In the genomic region with DNA sequence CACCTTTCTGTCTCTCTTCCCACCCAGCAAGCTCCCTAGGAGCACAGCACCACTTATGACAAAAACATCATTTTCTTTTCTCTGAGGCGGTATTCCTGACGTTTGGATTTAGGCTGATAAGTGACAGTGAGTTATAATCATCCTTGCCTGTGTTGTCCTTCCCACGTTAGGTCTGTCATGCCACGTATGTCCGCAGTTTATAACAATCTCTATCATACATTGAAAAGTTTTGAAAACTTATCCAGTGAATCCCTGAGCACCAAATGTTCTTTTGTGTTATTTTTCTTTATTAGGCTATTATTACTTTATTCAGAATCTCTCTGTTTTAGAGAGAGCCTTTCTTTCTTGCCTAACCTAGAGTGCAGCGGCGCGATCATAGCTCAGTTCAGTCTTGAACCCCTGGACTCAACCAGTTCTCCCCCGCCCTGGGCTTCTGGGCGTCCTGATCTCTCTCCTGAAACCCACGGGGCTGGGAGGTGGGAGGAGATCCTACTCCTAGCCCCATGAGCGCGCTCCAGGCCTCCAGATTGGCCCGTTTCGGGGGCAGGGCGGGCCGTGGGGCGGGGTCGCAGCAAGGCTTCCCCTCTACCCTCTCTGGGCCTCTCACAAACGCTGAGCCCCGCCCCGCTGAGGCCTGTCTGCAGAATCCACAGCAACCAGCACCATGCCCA, we compare ENCODE assay signal across 8 cellular contexts. TPM values are rescaled to one million over a fixed set of nuclear protein-coding genes. Genes with fewer than 3 reads are reported as not detected.
DNase-seq lines count a peak whose midpoint lies in the region; ATAC-seq and TF ChIP-seq lines count a peak whose summit lies in the region.

GSTM2 (plus strand) TSS at position 606 of the 671 bp plus-strand sequence; CDS start at position 665, 59 bp downstream.

- no peak for TF ChIP-seq CTCF in endothelial cell (IDR thresholded peaks at IDR 0.05; ENCODE audit: unreplicated experiment)

- peak within 1 kb of the TSS; percentile 73 for H3K4me3 Mint-ChIP-seq in endothelial cell (ENCODE audit: unreplicated experiment)

- DNase-seq in NCI-H524 (lab: John Stamatoyannopoulos, UW) = peak; percentile 60 to 77
- DNase-seq in activated CD8-positive, alpha-beta memory T cell treated with anti-CD3 and anti-CD28 coated beads, Interleukin-2, amount 50 U/mL, for 1 hour (ENCODE audit: extremely low read depth) = peak; percentile 44
- DNase-seq in endothelial cell (ENCODE audit: low spot score) = peak; percentile 83
- peak; percentile 53 for DNase-seq in middle frontal gyrus (ENCODE audit: extremely low spot score, low spot score)
- DNase-seq in stimulated activated CD8-positive, alpha-beta memory T cell treated with anti-CD3 and anti-CD28 coated beads, Interleukin-15, amount 100 ng/mL, for 24 hours (ENCODE audit: low read depth) = peak; percentile 45

- H3K36me3 Mint-ChIP-seq in endothelial cell (ENCODE audit: low read depth, unreplicated experiment) = peaks cover 7% of the 10 kb centered on the region

- H3K27ac Mint-ChIP-seq in endothelial cell (ENCODE audit: unreplicated experiment) = no peak within 1 kb of the TSS

- no peaks in the 10 kb centered on the region for H3K9me3 Mint-ChIP-seq in endothelial cell (ENCODE audit: unreplicated experiment)

- no peaks in the 10 kb centered on the region for H3K27me3 Mint-ChIP-seq in endothelial cell (ENCODE audit: unreplicated experiment)

- ATAC-seq in GM18498 (IDR thresholded peaks at IDR 0.05; ENCODE audit: unreplicated experiment) (peak; percentile 99), HG02852 (IDR thresholded peaks at IDR 0.05; ENCODE audit: unreplicated experiment) (peak; percentile 95), HG03469 (IDR thresholded peaks at IDR 0.05; ENCODE audit: unreplicated experiment) (no peak)

- peaks cover 6% of the 10 kb centered on the region for H3K4me1 Mint-ChIP-seq in endothelial cell (ENCODE audit: unreplicated experiment)

RNA-seq across cellular contexts. Expression of gene GSTM2, which starts in this region (rescaled TPM):
- 20.4 TPM for total RNA-seq in endothelial cell (ENCODE audit: unreplicated experiment)
